Comparison of ENCODE assay signal across 8 cellular contexts in genomic region chr3:105369501-105370371, GRCh38. TPM values are rescaled to one million over a fixed set of nuclear protein-coding genes. Genes with fewer than 3 reads are reported as not detected.
DNase-seq lines count a peak whose midpoint lies in the region; ATAC-seq and TF ChIP-seq lines count a peak whose summit lies in the region.

No MANE protein-coding gene starts in this region.

- no peak overlapping the region for H4K5ac ChIP-seq in H9 (ENCODE audit: insufficient read length, low read depth, low read length)

- TF ChIP-seq CTCF in H9 (conservative IDR thresholded peaks at IDR 0.05) (peak; percentile 62), ascending aorta (IDR thresholded peaks at IDR 0.05) (peak; percentile 55 to 71 (median 65)), hepatocyte (IDR thresholded peaks at IDR 0.05; ENCODE audit: poor library complexity) (peak; percentile 69), psoas muscle (IDR thresholded peaks at IDR 0.05) (peak; percentile 47)

- H3K27ac Mint-ChIP-seq in H9, result 0 out of 7 replicates have a peak overlapping the region, but pooled peaks of 1 of the 3 experiments have one; percentile 48

- peak; percentile 55 for DNase-seq in GM04504 (ENCODE audit: low read depth)
- peak; percentile 41 for DNase-seq in H9
- DNase-seq in M059J (ENCODE audit: low read depth), result peak; percentile 86
- DNase-seq in SK-N-MC (ENCODE audit: low read depth, low spot score), result peak; percentile 70
- DNase-seq in ascending aorta (ENCODE audit: low spot score in 2 of 2), result peak in 1 of 2 donors; percentile 87
- DNase-seq in hepatocyte (ENCODE audit: low spot score), result peak; percentile 79
- peak; percentile 69 to 80 for DNase-seq in psoas muscle
- DNase-seq in NCI-H187 treated with DMSO at 0.1 percent for 48 hours (lab: John Stamatoyannopoulos, UW), result no peak

- H3K27me3 ChIP-seq in H9 (ENCODE audit: insufficient read depth, low read length) (no peaks in the 10 kb centered on the region), ascending aorta (no peaks in the 10 kb centered on the region), hepatocyte (no peaks in the 10 kb centered on the region), psoas muscle (ENCODE audit: insufficient read depth in 3 of 3, low read length in 2 of 3) (peaks cover 0 to 61% (median 8%) of the 10 kb centered on the region in 3 donors)

- no peaks in the 10 kb centered on the region for H3K79me1 ChIP-seq in H9 (ENCODE audit: insufficient read depth, low read depth, low read length, poor library complexity, severe bottlenecking)

- H3K4me1 ChIP-seq in H9 (ENCODE audit: insufficient read depth, low read length) (no peaks in the 10 kb centered on the region), ascending aorta (peaks cover 0 to 8% of the 10 kb centered on the region in 2 donors), hepatocyte (ENCODE audit: insufficient read depth) (no peaks in the 10 kb centered on the region), psoas muscle (peaks cover 20% of the 10 kb centered on the region)

- peaks cover 40% of the 10 kb centered on the region for H3K23me2 ChIP-seq in H9 (ENCODE audit: insufficient read length, low read depth, low read length, poor library complexity, severe bottlenecking)

- no peak overlapping the region for H3T11ph ChIP-seq in H9 (ENCODE audit: low read length)

- H4K91ac ChIP-seq in H9 (ENCODE audit: insufficient read length, low read depth, low read length), result no peak overlapping the region

- no peaks in the 10 kb centered on the region; a peak in 3 of 5 replicates for H3K9me3 Mint-ChIP-seq in H9

- no peak overlapping the region for H2BK5ac ChIP-seq in H9 (ENCODE audit: insufficient read length, low read length)

- ATAC-seq in psoas muscle, result peak in 3 of 4 donors; percentile 42 to 49 (median 42)

- H3K4me3 ChIP-seq in SK-N-MC (peak overlapping the region; percentile 95), ascending aorta (peak overlapping the region; percentile 82 to 88), hepatocyte (peak overlapping the region; percentile 77), psoas muscle (peak overlapping the region; percentile 73)

- no peak overlapping the region for H3K23ac ChIP-seq in H9 (ENCODE audit: insufficient read length, low read depth, low read length)

- H3K79me2 ChIP-seq in H9 (ENCODE audit: insufficient read depth, low read length) (no peaks in the 10 kb centered on the region), hepatocyte (peaks cover 58% of the 10 kb centered on the region)

- no peak overlapping the region for H3K4ac ChIP-seq in H9 (ENCODE audit: low read depth, low read length)

- H2AFZ ChIP-seq in H9 (ENCODE audit: low read length) (no peak overlapping the region), hepatocyte (peak overlapping the region; percentile 73)

- H4K8ac ChIP-seq in H9 (replicated peaks; ENCODE audit: insufficient read length, low read depth, low read length), result no peak overlapping the region

- H3K27me3 Mint-ChIP-seq in H9 (ENCODE audit: low read depth), result peaks cover 13% of the 10 kb centered on the region

- no peak overlapping the region for H3K18ac ChIP-seq in H9 (ENCODE audit: insufficient read length, low read depth, low read length)

- peaks cover 3% of the 10 kb centered on the region; the same call in 1 of the 2 replicates for H3K36me3 ChIP-seq in SK-N-MC (ENCODE audit: insufficient read depth, low read length)
- peaks cover 0 to 3% of the 10 kb centered on the region in 2 donors for H3K36me3 ChIP-seq in ascending aorta
- no peaks in the 10 kb centered on the region for H3K36me3 ChIP-seq in hepatocyte (replicated peaks; ENCODE audit: insufficient read depth, low read depth)
- H3K36me3 ChIP-seq in psoas muscle (ENCODE audit: insufficient read depth in 1 of 2, low read depth in 1 of 2), result no peaks in the 10 kb centered on the region

- H3K9me3 ChIP-seq in H9 (ENCODE audit: control insufficient read depth, low read depth, low read length) (no peaks in the 10 kb centered on the region), SK-N-MC (ENCODE audit: low read depth, low read length) (no peaks in the 10 kb centered on the region; the same call in 1 of the 2 replicates), ascending aorta (no peaks in the 10 kb centered on the region), hepatocyte (ENCODE audit: low read depth) (no peaks in the 10 kb centered on the region), psoas muscle (no peaks in the 10 kb centered on the region)

- intact Hi-C loops in ascending aorta (cut with DNase I), result loop anchor here (2.0 to 10.0 kb wide), 7 partner anchors 148 to 1238 kb away; partner anchors contain the start of gene CBLB
- intact Hi-C loops in psoas muscle (cut with DNase I), result no loop called here

- no peak overlapping the region for H3K56ac ChIP-seq in H9 (ENCODE audit: insufficient read length, low read depth, low read length)

- peaks cover 0 to 2% (median 0%) of the 10 kb centered on the region in 3 experiments; a peak in 2 of 7 replicates for H3K36me3 Mint-ChIP-seq in H9 (ENCODE audit: insufficient read depth in 1 of 3, low read depth in 3 of 3)

- H2BK15ac ChIP-seq in H9 (ENCODE audit: low read depth, low read length), result no peak overlapping the region

- H3K27ac ChIP-seq in H9 (ENCODE audit: insufficient read length, low read depth, low read length) (no peak overlapping the region), SK-N-MC (peak overlapping the region; percentile 37; the same call in 1 of the 2 replicates), ascending aorta (peak overlapping the region; percentile 91 to 96), hepatocyte (peak overlapping the region; percentile 96), psoas muscle (no peak overlapping the region)

- peak overlapping the region; percentile 64; the same call in 1 of the 2 replicates for H3K14ac ChIP-seq in H9 (ENCODE audit: insufficient read depth, low read length)

- H4K20me1 ChIP-seq in H9 (ENCODE audit: control insufficient read depth, insufficient read depth, insufficient read length) (no peaks in the 10 kb centered on the region), hepatocyte (ENCODE audit: insufficient read depth, poor library complexity, severe bottlenecking) (no peaks in the 10 kb centered on the region)

- H2BK120ac ChIP-seq in H9 (ENCODE audit: low read depth, low read length, poor library complexity, severe bottlenecking), result no peak overlapping the region

- peak overlapping the region; percentile 78 to 92 for H3K4me3 Mint-ChIP-seq in H9

- H2AK5ac ChIP-seq in H9 (ENCODE audit: insufficient read length, low read length), result no peak overlapping the region

- no peak overlapping the region for H2BK12ac ChIP-seq in H9 (ENCODE audit: insufficient read length, low read depth, low read length)

- H3K4me2 ChIP-seq in H9 (ENCODE audit: insufficient read depth, insufficient read length, low read length) (peak overlapping the region; percentile 86), hepatocyte (peak overlapping the region; percentile 84)

- no CpG with 5 or more reads among the region's 22 CpGs for WGBS in H9 (ENCODE audit: extremely low coverage, insufficient read length, low lambda C conversion rate)
- WGBS in hepatocyte (ENCODE audit: low lambda C conversion rate, missing lambda C conversion rate), result under 1% methylated on average over 22 of the region's 22 CpGs
- 1 to 2% (median 1%) methylated on average over 22 of the region's 22 CpGs for WGBS in psoas muscle, 3 donors

- no peak overlapping the region for H2BK20ac ChIP-seq in H9 (ENCODE audit: low read depth, low read length, poor library complexity, severe bottlenecking)

- peak overlapping the region; percentile 33 for H3K9ac ChIP-seq in H9 (ENCODE audit: extremely low read depth, insufficient read length, low read length)
- peak overlapping the region; percentile 82 for H3K9ac ChIP-seq in SK-N-MC (ENCODE audit: insufficient read length)

- peaks cover 30 to 31% of the 10 kb centered on the region in 2 experiments for H3K4me1 Mint-ChIP-seq in H9

- no peaks in the 10 kb centered on the region for H3K9me2 ChIP-seq in hepatocyte (replicated peaks; ENCODE audit: insufficient read depth)

RNA-seq across cellular contexts. Expression of gene ALCAM, which starts 3.0 kb away (rescaled TPM):
- total RNA-seq in H9 (2021) (43.3 and 43.7 TPM in 2 replicates), ascending aorta (26.1 TPM), hepatocyte (132 and 134 TPM in 2 replicates), psoas muscle (1 to 10 TPM in 3 of 4 donors, under 1 TPM in 1; 0.42 to 1.5 (median 1.2) TPM)
- total RNA-seq in M059J (2014; rRNA removed; shearing (Covaris generic)), result 176 and 223 TPM in 2 replicates
- polyA plus RNA-seq in hepatocyte (55.9 and 58.0 TPM in 2 replicates), psoas muscle (under 1 TPM; 0.44 to 0.70 (median 0.48) TPM)

Comparison
In these comparisons a context has a peak if more than half of its experiments do, and no peak if none do; other contexts are left out.
1. H3K27ac ChIP-seq: peak in SK-N-MC (single experiment), ascending aorta (2 of 2) and hepatocyte (single experiment); none in H9 (single experiment) and psoas muscle (single experiment).
2. RNA of gene ALCAM, which starts 3.0 kb away (total RNA-seq): 176 to 223 TPM in M059J, 132 to 134 TPM in hepatocyte, 43.3 to 43.7 TPM in H9 and 26.1 TPM in ascending aorta (single experiment); 0.42 to 1.5 TPM in psoas muscle; every median in the first group is over 10 times any median in the second.
3. Peak in every context shown above with its lines, with median percentiles within 50 percentile points of each other: CTCF ChIP-seq and H3K4me3 ChIP-seq.